1 cellular context compared by ENCODE assay signal in the genomic region with DNA sequence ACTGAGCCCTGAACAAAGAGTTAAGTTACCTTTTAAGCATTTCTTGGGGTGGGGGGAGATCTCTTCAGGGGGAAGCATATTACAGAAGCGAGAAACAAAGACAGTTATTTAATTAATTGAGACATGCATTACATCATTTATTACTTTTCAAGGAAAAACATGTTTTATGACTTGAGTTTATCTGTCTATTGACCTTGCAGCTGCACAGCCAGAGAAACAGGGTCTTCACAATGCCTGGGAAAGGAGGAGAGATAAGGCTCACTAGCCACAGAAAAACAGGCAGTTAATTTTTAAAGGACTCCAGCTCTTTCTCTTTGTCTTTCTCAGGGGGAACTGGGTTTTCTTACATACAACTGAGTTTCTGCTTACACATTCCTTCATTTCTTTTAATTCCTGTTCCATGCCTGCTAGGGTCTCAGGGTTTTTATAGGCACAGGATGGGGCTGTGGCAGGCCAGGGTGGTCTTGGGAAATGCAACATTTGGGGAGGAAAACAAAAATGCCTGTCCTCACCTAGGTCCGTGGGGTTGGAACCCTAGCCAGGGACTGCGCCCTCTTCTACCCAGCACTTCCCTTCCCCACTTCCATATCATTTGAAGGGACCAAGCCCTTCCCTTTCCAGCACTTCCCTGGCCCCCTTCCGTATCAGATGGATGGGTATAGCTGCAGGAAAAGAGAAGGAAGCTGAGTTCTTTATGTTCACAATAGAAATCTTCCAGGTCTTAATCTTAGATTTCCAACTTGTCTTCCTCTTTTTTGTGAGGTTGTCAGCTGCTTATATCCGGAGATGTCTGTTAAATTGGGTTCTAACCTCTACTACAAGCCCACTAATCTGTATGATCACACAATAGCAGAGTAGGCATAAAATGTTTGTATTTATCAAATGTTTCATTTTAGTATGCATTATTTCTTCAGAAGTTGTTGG.
A peak's percentile ranks its signal among the peaks of the same experiment; 100 is the strongest.
TF ChIP-seq lines count a peak whose summit lies in the region.

No MANE protein-coding gene starts in this region.

TF ChIP-seq in K562, 482 proteins besides CTCF, POLR2A, EP300 and RAD21 (continued from another document):
- TF ChIP-seq CAMTA2 (CRISPR knock-in tag; conservative IDR thresholded peaks at IDR 0.05), result no peak
- no peak for TF ChIP-seq IFI16 (CRISPR knock-in tag; IDR thresholded peaks at IDR 0.05)
- TF ChIP-seq KHSRP (IDR thresholded peaks at IDR 0.05), result no peak
- no peak for TF ChIP-seq FOS (IDR thresholded peaks at IDR 0.05; ENCODE audit: extremely low read depth, insufficient read length)
- TF ChIP-seq ZKSCAN1 (IDR thresholded peaks at IDR 0.05; ENCODE audit: low read depth, low read length), result no peak
- TF ChIP-seq NCOR1 (IDR thresholded peaks at IDR 0.05), result peak; percentile 71; the same call in 1 of the 2 replicates
- no peak for TF ChIP-seq LCOR (CRISPR knock-in tag; IDR thresholded peaks at IDR 0.05)
- no peak for TF ChIP-seq NCOA2 (IDR thresholded peaks at IDR 0.05; ENCODE audit: partially characterized antibody in 2 of 2)
- TF ChIP-seq ZNF311 (CRISPR knock-in tag; IDR thresholded peaks at IDR 0.05), result peak; percentile 59; the same call in 1 of the 2 replicates
- TF ChIP-seq MBD2 (IDR thresholded peaks at IDR 0.05; ENCODE audit: borderline replicate concordance, low read depth), result no peak
- no peak for TF ChIP-seq ZNF778 (CRISPR knock-in tag; IDR thresholded peaks at IDR 0.05)
- TF ChIP-seq TOE1 (IDR thresholded peaks at IDR 0.05; ENCODE audit: borderline replicate concordance), result no peak
- TF ChIP-seq TOE1 (CRISPR knock-in tag; IDR thresholded peaks at IDR 0.05; ENCODE audit: borderline replicate concordance, low read depth), result no peak
- no peak for TF ChIP-seq CBX3 (IDR thresholded peaks at IDR 0.05; ENCODE audit: borderline replicate concordance in 1 of 2, low read length in 2 of 2)
- no peak for TF ChIP-seq HOMEZ (CRISPR knock-in tag; IDR thresholded peaks at IDR 0.05)
- no peak for TF ChIP-seq CEBPB (tag; IDR thresholded peaks at IDR 0.05)
- no peak for TF ChIP-seq ZNF347 (CRISPR knock-in tag; IDR thresholded peaks at IDR 0.05; ENCODE audit: low read depth)
- no peak for TF ChIP-seq ZNF398 (CRISPR knock-in tag; IDR thresholded peaks at IDR 0.05)
- no peak for TF ChIP-seq CSDE1 (IDR thresholded peaks at IDR 0.05)
- TF ChIP-seq, protein P1, sequence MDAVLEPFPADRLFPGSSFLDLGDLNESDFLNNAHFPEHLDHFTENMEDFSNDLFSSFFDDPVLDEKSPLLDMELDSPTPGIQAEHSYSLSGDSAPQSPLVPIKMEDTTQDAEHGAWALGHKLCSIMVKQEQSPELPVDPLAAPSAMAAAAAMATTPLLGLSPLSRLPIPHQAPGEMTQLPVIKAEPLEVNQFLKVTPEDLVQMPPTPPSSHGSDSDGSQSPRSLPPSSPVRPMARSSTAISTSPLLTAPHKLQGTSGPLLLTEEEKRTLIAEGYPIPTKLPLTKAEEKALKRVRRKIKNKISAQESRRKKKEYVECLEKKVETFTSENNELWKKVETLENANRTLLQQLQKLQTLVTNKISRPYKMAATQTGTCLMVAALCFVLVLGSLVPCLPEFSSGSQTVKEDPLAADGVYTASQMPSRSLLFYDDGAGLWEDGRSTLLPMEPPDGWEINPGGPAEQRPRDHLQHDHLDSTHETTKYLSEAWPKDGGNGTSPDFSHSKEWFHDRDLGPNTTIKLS (IDR thresholded peaks at IDR 0.05; ENCODE audit: borderline replicate concordance, low read depth), result no peak
- TF ChIP-seq MAZ (CRISPR knock-in tag; conservative IDR thresholded peaks at IDR 0.05 in 1 of 2, IDR thresholded peaks at IDR 0.05 in 1 of 2), result peak; percentile 12 to 38; a peak in 2 of 4 replicates
- TF ChIP-seq MECOM (CRISPR knock-in tag; IDR thresholded peaks at IDR 0.05), result no peak
